ENCODE assay signal across 26 cellular contexts in genomic region chr1:48667782-48668181, GRCh38.
"Had no signal": no experiment of that assay in that cellular context is flagged by ENCODE, and none has a peak within 500 bp of the region (broad histone marks: within the 10 kb centered on the region; RNA-seq: fewer than 3 reads in every experiment).

No MANE protein-coding gene starts in this region.

- H3K4me2 ChIP-seq: SK-N-SH had no signal

- H3K27ac Mint-ChIP-seq: T-cell had no signal

- H3K9me3 Mint-ChIP-seq: T-cell had no signal

- H3K4me3 Mint-ChIP-seq: T-cell had no signal

- H3K4me1 Mint-ChIP-seq: T-cell had no signal

- H3K36me3 ChIP-seq: MG63 had no signal

- H3K9me3 ChIP-seq: MG63, SK-N-SH had no signal

- H3K27ac ChIP-seq: HL-60, RWPE1 had no signal

- H3K9ac ChIP-seq: SK-N-SH had no signal

- H3K4me3 ChIP-seq: MG63 had no signal

- H3K36me3 Mint-ChIP-seq: T-cell had no signal

- DNase-seq: IMR-90, Karpas-422, KG1, MG63, NCI-H1092, NCI-H1105 treated with DMSO at 0.1 percent for 48 hours, NCI-H1417 treated with DMSO at 0.1 percent for 48 hours, NCI-H146, NCI-H1694 treated with DMSO at 0.1 percent for 48 hours, NCI-H1930, NCI-H2081, NCI-H2171, NCI-H226, NCI-H446, NCI-H510A, NCI-H524 treated with DMSO at 0.1 percent for 48 hours, NCI-H69, NCI-H774, PC-3, SHP77, SK-N-SH, SW 1271, T-cell had no signal

- ATAC-seq: Panc1, PC-3, T-cell had no signal
